ENCODE assay signal across 1 cellular context in the genomic region with DNA sequence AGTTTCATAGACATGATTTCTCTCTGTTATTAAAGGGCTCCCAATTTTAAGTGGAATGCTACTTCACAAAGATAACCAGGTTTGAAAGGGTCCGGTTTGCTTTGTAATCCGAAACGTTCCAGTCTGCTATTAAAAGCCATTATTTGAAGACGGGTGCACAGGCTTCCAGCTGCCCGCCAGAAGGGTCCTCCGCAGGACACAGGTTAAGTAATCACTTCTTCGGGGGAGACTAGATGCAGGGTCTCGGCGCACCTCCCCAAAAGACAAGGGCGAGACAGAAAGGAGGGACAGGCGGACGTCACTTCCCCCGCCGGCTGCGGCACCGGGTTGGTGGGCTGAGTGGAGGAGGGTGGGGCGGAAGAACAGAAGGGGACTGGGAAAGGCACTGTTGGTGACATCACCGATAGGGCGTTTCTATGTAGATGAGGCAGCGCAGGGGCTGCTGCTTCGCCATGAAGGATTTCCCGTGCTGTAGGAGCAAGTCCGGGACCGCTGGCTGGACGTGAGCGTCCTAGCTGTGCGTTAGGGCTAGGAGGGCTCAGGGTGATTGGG.
A peak's percentile ranks its signal among the peaks of the same experiment; 100 is the strongest.
TF ChIP-seq lines count a peak whose summit lies in the region.

No MANE protein-coding gene starts in this region.

TF ChIP-seq in HepG2, 621 proteins besides CTCF, POLR2A, EP300 and RAD21 (continued from another document and continues in another):
- no peak for TF ChIP-seq HNF1A (IDR thresholded peaks at IDR 0.05; ENCODE audit: low read depth)
- no peak for TF ChIP-seq HNF1A (CRISPR knock-in tag; IDR thresholded peaks at IDR 0.05; ENCODE audit: borderline replicate concordance)
- peak; percentile 15; the same call in 1 of the 2 replicates for TF ChIP-seq KDM2A (CRISPR knock-in tag; IDR thresholded peaks at IDR 0.05; ENCODE audit: borderline replicate concordance, low read depth)
- TF ChIP-seq GABPB1 (CRISPR knock-in tag; IDR thresholded peaks at IDR 0.05) = peak; percentile 94
- TF ChIP-seq, protein P1, sequence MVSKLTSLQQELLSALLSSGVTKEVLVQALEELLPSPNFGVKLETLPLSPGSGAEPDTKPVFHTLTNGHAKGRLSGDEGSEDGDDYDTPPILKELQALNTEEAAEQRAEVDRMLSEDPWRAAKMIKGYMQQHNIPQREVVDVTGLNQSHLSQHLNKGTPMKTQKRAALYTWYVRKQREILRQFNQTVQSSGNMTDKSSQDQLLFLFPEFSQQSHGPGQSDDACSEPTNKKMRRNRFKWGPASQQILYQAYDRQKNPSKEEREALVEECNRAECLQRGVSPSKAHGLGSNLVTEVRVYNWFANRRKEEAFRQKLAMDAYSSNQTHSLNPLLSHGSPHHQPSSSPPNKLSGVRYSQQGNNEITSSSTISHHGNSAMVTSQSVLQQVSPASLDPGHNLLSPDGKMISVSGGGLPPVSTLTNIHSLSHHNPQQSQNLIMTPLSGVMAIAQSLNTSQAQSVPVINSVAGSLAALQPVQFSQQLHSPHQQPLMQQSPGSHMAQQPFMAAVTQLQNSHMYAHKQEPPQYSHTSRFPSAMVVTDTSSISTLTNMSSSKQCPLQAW (CRISPR knock-in tag; IDR thresholded peaks at IDR 0.05) = peak; percentile 67; the same call in 1 of the 2 replicates
- TF ChIP-seq ZNF230 (CRISPR knock-in tag; IDR thresholded peaks at IDR 0.05) = no peak
- TF ChIP-seq KAT7 (CRISPR knock-in tag; IDR thresholded peaks at IDR 0.05; ENCODE audit: borderline replicate concordance) = no peak
- TF ChIP-seq, protein P2, sequence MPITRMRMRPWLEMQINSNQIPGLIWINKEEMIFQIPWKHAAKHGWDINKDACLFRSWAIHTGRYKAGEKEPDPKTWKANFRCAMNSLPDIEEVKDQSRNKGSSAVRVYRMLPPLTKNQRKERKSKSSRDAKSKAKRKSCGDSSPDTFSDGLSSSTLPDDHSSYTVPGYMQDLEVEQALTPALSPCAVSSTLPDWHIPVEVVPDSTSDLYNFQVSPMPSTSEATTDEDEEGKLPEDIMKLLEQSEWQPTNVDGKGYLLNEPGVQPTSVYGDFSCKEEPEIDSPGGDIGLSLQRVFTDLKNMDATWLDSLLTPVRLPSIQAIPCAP (CRISPR knock-in tag; IDR thresholded peaks at IDR 0.05; ENCODE audit: low read depth) = no peak
- TF ChIP-seq ATF7 (IDR thresholded peaks at IDR 0.05) = peak; percentile 84
- TF ChIP-seq ATF7 (CRISPR knock-in tag; IDR thresholded peaks at IDR 0.05) = peak; percentile 76; the same call in 1 of the 2 replicates
- TF ChIP-seq ZNF773 (CRISPR knock-in tag; IDR thresholded peaks at IDR 0.05; ENCODE audit: borderline replicate concordance) = no peak
- TF ChIP-seq NCOA2 (CRISPR knock-in tag; IDR thresholded peaks at IDR 0.05) = no peak
- TF ChIP-seq ZNF704 (CRISPR knock-in tag; IDR thresholded peaks at IDR 0.05; ENCODE audit: borderline replicate concordance) = no peak
- TF ChIP-seq, protein P3, sequence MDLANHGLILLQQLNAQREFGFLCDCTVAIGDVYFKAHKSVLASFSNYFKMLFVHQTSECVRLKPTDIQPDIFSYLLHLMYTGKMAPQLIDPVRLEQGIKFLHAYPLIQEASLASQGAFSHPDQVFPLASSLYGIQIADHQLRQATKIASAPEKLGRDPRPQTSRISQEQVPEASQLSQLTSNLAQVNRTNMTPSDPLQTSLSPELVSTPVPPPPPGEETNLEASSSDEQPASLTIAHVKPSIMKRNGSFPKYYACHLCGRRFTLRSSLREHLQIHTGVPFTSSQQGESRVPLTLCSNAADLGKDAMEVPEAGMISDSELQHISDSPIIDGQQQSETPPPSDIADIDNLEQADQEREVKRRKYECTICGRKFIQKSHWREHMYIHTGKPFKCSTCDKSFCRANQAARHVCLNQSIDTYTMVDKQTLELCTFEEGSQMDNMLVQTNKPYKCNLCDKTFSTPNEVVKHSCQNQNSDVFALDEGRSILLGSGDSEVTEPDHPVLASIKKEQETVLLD (CRISPR knock-in tag; IDR thresholded peaks at IDR 0.05; ENCODE audit: low read depth) = 0 out of 2 replicates have a peak, but pooled peaks have one; percentile 27
- TF ChIP-seq ZNF639 (CRISPR knock-in tag; conservative IDR thresholded peaks at IDR 0.05) = no peak
- no peak for TF ChIP-seq FOXA3 (CRISPR knock-in tag; IDR thresholded peaks at IDR 0.05)
- peak; percentile 55; the same call in 1 of the 2 replicates for TF ChIP-seq RXRA (CRISPR knock-in tag; IDR thresholded peaks at IDR 0.05)
- TF ChIP-seq ZFP1 (CRISPR knock-in tag; IDR thresholded peaks at IDR 0.05) = no peak
- no peak for TF ChIP-seq ZNF282 (IDR thresholded peaks at IDR 0.05; ENCODE audit: partially characterized antibody)
- TF ChIP-seq REST (IDR thresholded peaks at IDR 0.05; ENCODE audit: borderline replicate concordance in 1 of 2, low read depth in 1 of 2, low read length in 2 of 2) = no peak
- TF ChIP-seq DPF2 (CRISPR knock-in tag; IDR thresholded peaks at IDR 0.05; ENCODE audit: borderline replicate concordance, low read depth) = no peak
- TF ChIP-seq GATAD1 (CRISPR knock-in tag; IDR thresholded peaks at IDR 0.05) = peak; percentile 58; the same call in 1 of the 2 replicates
- 0 out of 2 replicates have a peak, but pooled peaks have one; percentile 19 for TF ChIP-seq ISX (CRISPR knock-in tag; conservative IDR thresholded peaks at IDR 0.05)
- TF ChIP-seq KDM1A (CRISPR knock-in tag; IDR thresholded peaks at IDR 0.05) = no peak
- no peak for TF ChIP-seq CBX2 (IDR thresholded peaks at IDR 0.05; ENCODE audit: low read depth, low read length)
- TF ChIP-seq CBX2 (CRISPR knock-in tag; IDR thresholded peaks at IDR 0.05; ENCODE audit: low read depth) = no peak
- peak; percentile 37 for TF ChIP-seq HNRNPLL (IDR thresholded peaks at IDR 0.05; ENCODE audit: low read depth, low read length, poor library complexity, severe bottlenecking)
- no peak for TF ChIP-seq CENPBD1 (CRISPR knock-in tag; IDR thresholded peaks at IDR 0.05; ENCODE audit: borderline replicate concordance, low read depth)
- TF ChIP-seq AGO2 (optimal IDR thresholded peaks at IDR 0.05; ENCODE audit: low read depth, low read length) = no peak
- TF ChIP-seq RAD51 (IDR thresholded peaks at IDR 0.05; ENCODE audit: borderline replicate concordance) = no peak
- no peak for TF ChIP-seq HNRNPUL1 (IDR thresholded peaks at IDR 0.05; ENCODE audit: low read depth, low read length)
- no peak for TF ChIP-seq ZNF670 (CRISPR knock-in tag; IDR thresholded peaks at IDR 0.05; ENCODE audit: borderline replicate concordance)
- no peak for TF ChIP-seq RNF2 (conservative IDR thresholded peaks at IDR 0.05; ENCODE audit: low read depth)
- no peak for TF ChIP-seq ZUFSP (CRISPR knock-in tag; IDR thresholded peaks at IDR 0.05; ENCODE audit: borderline replicate concordance)
- TF ChIP-seq DBP (CRISPR knock-in tag; IDR thresholded peaks at IDR 0.05; ENCODE audit: not compliant biosample characterization) = no peak
- TF ChIP-seq ATF2 (CRISPR knock-in tag; IDR thresholded peaks at IDR 0.05) = no peak
- TF ChIP-seq DMAP1 (CRISPR knock-in tag; IDR thresholded peaks at IDR 0.05) = 0 out of 2 replicates have a peak, but pooled peaks have one; percentile 2
- TF ChIP-seq ZNF501 (CRISPR knock-in tag; IDR thresholded peaks at IDR 0.05) = 0 out of 2 replicates have a peak, but pooled peaks have one; percentile 30
- TF ChIP-seq ZNF878 (CRISPR knock-in tag; IDR thresholded peaks at IDR 0.05) = peak; percentile 47; the same call in 1 of the 2 replicates
